Comparison of ENCODE assay signal across 23 cellular contexts in the genomic region with DNA sequence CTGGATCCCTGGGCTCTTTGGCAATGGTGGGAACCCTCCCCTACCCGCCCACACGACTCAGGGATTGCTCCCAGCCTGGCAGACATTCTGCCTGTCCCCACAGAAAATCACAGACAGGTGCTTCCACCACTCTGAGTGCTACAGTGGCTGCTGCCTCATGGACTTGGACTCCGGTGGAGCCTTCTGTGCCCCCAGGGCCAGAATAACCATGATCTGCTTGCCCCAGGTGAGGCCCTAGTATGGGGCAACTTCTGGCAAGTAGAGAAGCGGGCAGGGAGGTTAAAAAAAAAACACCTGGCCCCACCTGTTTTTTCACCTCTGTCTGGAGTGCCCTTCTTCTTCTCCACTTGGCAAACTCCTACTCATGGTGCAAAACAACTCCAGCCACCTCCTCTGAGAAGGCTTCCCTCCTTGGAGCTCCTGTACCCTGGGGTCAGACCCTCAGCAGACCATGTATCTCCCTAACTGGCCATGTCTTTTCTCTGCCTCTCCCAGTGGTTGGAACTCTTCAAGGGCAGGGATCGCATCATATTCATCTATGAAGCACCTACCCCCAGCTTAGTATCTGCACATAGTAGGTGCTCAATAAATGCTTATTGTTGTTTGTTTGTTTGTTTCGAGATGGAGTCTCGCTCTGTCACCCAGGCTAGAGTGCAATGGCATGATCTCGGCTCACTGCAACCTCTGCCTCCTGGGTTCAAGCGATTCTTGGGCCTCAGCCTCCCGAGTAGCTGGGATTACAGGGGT. TPM values are rescaled to one million over a fixed set of nuclear protein-coding genes. Genes with fewer than 3 reads are reported as not detected.
DNase-seq lines count a peak whose midpoint lies in the region; ATAC-seq and FAIRE-seq lines count a peak whose summit lies in the region.
"Had no signal": no experiment of that assay in that cellular context is flagged by ENCODE, and none has a peak within 500 bp of the region (broad histone marks: within the 10 kb centered on the region; RNA-seq: fewer than 3 reads in every experiment).

No MANE protein-coding gene starts in this region.

- peak overlapping the region; percentile 42 for H3K9ac ChIP-seq in NT2/D1 (ENCODE audit: insufficient read length, low read depth)

- H3K27me3 Mint-ChIP-seq in activated naive CD4-positive, alpha-beta T cell treated with anti-CD3 and anti-CD28 coated beads, Interleukin-2, amount 50 U/mL, for 24 hours: peaks cover 15% of the 10 kb centered on the region
- peaks cover 11 to 14% (median 13%) of the 10 kb centered on the region in 3 donors for H3K27me3 Mint-ChIP-seq in immature natural killer cell (ENCODE audit: low read depth in 3 of 3)
- H3K27me3 Mint-ChIP-seq in stimulated activated naive CD8-positive, alpha-beta T cell treated with anti-CD3 and anti-CD28 coated beads, Interleukin-15, amount 100 ng/mL, for 72 hours: peaks cover 69% of the 10 kb centered on the region

- no peak overlapping the region for H3K27ac Mint-ChIP-seq in activated naive CD4-positive, alpha-beta T cell treated with anti-CD3 and anti-CD28 coated beads, Interleukin-2, amount 50 U/mL, for 24 hours
- no peak overlapping the region for H3K27ac Mint-ChIP-seq in immature natural killer cell
- no peak overlapping the region for H3K27ac Mint-ChIP-seq in stimulated activated naive CD8-positive, alpha-beta T cell treated with anti-CD3 and anti-CD28 coated beads, Interleukin-15, amount 100 ng/mL, for 72 hours
- H3K27ac Mint-ChIP-seq: activated T-cell treated with anti-CD3 and anti-CD28 coated beads, Interleukin-2, amount 50 U/mL, for 72 hours had no signal

- FAIRE-seq in frontal cortex (lab: Jason Lieb, UNC): no peak
- FAIRE-seq: colon, keratinocyte had no signal

- no peaks in the 10 kb centered on the region for H3K36me3 Mint-ChIP-seq in activated naive CD4-positive, alpha-beta T cell treated with anti-CD3 and anti-CD28 coated beads, Interleukin-2, amount 50 U/mL, for 24 hours
- no peaks in the 10 kb centered on the region for H3K36me3 Mint-ChIP-seq in immature natural killer cell

- ATAC-seq in stimulated activated naive CD8-positive, alpha-beta T cell treated with anti-CD3 and anti-CD28 coated beads, Interleukin-15, amount 100 ng/mL, for 72 hours: no peak
- no peak for ATAC-seq in GM21576 (IDR thresholded peaks at IDR 0.05; ENCODE audit: unreplicated experiment)

- no peak overlapping the region for H3K4me3 ChIP-seq in NT2/D1 (ENCODE audit: insufficient read length, low read depth)
- H3K4me3 ChIP-seq: uterus had no signal

- no peaks in the 10 kb centered on the region for H3K9me3 Mint-ChIP-seq in activated naive CD4-positive, alpha-beta T cell treated with anti-CD3 and anti-CD28 coated beads, Interleukin-2, amount 50 U/mL, for 24 hours
- H3K9me3 Mint-ChIP-seq in immature natural killer cell: no peaks in the 10 kb centered on the region
- H3K9me3 Mint-ChIP-seq in stimulated activated naive CD8-positive, alpha-beta T cell treated with anti-CD3 and anti-CD28 coated beads, Interleukin-15, amount 100 ng/mL, for 72 hours: no peaks in the 10 kb centered on the region
- H3K9me3 Mint-ChIP-seq: activated T-cell treated with anti-CD3 and anti-CD28 coated beads, Interleukin-2, amount 50 U/mL, for 72 hours had no signal

- H3K36me3 ChIP-seq in NT2/D1 (ENCODE audit: insufficient read depth, insufficient read length, low read length): no peaks in the 10 kb centered on the region
- H3K36me3 ChIP-seq: uterus had no signal

- H3K4me1 Mint-ChIP-seq in activated naive CD4-positive, alpha-beta T cell treated with anti-CD3 and anti-CD28 coated beads, Interleukin-2, amount 50 U/mL, for 24 hours: peaks cover 4% of the 10 kb centered on the region
- peaks cover 0 to 8% of the 10 kb centered on the region in 2 donors for H3K4me1 Mint-ChIP-seq in immature natural killer cell
- H3K4me1 Mint-ChIP-seq in stimulated activated naive CD8-positive, alpha-beta T cell treated with anti-CD3 and anti-CD28 coated beads, Interleukin-15, amount 100 ng/mL, for 72 hours: peaks cover 9% of the 10 kb centered on the region

- H3K9me3 ChIP-seq in NT2/D1 (ENCODE audit: insufficient read depth, low read length): no peaks in the 10 kb centered on the region
- H3K9me3 ChIP-seq: uterus had no signal

- peak overlapping the region; percentile 80 for H3K4me3 Mint-ChIP-seq in activated naive CD4-positive, alpha-beta T cell treated with anti-CD3 and anti-CD28 coated beads, Interleukin-2, amount 50 U/mL, for 24 hours
- peak overlapping the region; percentile 30 to 73 (median 62) for H3K4me3 Mint-ChIP-seq in immature natural killer cell
- H3K4me3 Mint-ChIP-seq in stimulated activated naive CD8-positive, alpha-beta T cell treated with anti-CD3 and anti-CD28 coated beads, Interleukin-15, amount 100 ng/mL, for 72 hours: peak overlapping the region; percentile 13 to 25

- H3K4me1 ChIP-seq in NT2/D1 (ENCODE audit: insufficient read depth, insufficient read length): no peaks in the 10 kb centered on the region

- H3K27me3 ChIP-seq in NT2/D1 (ENCODE audit: insufficient read depth, insufficient read length): peaks cover 3% of the 10 kb centered on the region
- H3K27me3 ChIP-seq: uterus had no signal

- DNase-seq in activated naive CD4-positive, alpha-beta T cell (lab: John Stamatoyannopoulos, UW): no peak
- DNase-seq in NT2/D1 (ENCODE audit: low read depth, low spot score) (no peak), immature natural killer cell (no peak), frontal cortex (ENCODE audit: low spot score in 2 of 2) (no peak), NOMO-1 treated with dmso at 0.1 percent for 144 hours (lab: John Stamatoyannopoulos, UW; ENCODE audit: unreplicated experiment) (no peak)
- no peak for DNase-seq in stimulated activated naive CD8-positive, alpha-beta T cell treated with anti-CD3 and anti-CD28 coated beads, Interleukin-15, amount 100 ng/mL, for 72 hours
- DNase-seq: activated CD4-positive, alpha-beta T cell treated with anti-CD3 and anti-CD28 coated beads for 48 hours; aorta; DMS153; erythroblast; midbrain; NCI-H1092; NCI-H2171 treated with DMSO at 0.1 percent for 48 hours; stimulated activated naive CD4-positive, alpha-beta T cell treated with Interleukin-2 at 50 U/mL for 16 hours; T-helper 9 cell; uterus had no signal

RNA-seq across cellular contexts. Expression of a gene that starts 1.1 kb away (rescaled TPM):
- not detected for polyA plus RNA-seq in immature natural killer cell
- not detected for total RNA-seq in frontal cortex
- total RNA-seq: activated T-cell treated with anti-CD3 and anti-CD28 coated beads, Interleukin-2, amount 50 U/mL, for 72 hours; aorta; glomerular endothelial cell; smooth muscle cell; uterus had no signal
- polyA plus RNA-seq: aorta, keratinocyte had no signal

RNA-seq across cellular contexts. Expression of a gene that starts 3.3 kb away (rescaled TPM):
- not detected for polyA plus RNA-seq in immature natural killer cell
- not detected for total RNA-seq in frontal cortex
- total RNA-seq: activated T-cell treated with anti-CD3 and anti-CD28 coated beads, Interleukin-2, amount 50 U/mL, for 72 hours; aorta; glomerular endothelial cell; smooth muscle cell; uterus had no signal
- polyA plus RNA-seq: aorta, keratinocyte, smooth muscle cell had no signal

RNA-seq across cellular contexts. Expression of a gene that starts 19.6 kb away (rescaled TPM):
- polyA plus RNA-seq in immature natural killer cell: not detected
- total RNA-seq in frontal cortex: not detected
- total RNA-seq: activated T-cell treated with anti-CD3 and anti-CD28 coated beads, Interleukin-2, amount 50 U/mL, for 72 hours; glomerular endothelial cell; smooth muscle cell; uterus had no signal
- polyA plus RNA-seq: keratinocyte, smooth muscle cell had no signal

RNA-seq across cellular contexts. Expression of a gene that starts 27.6 kb away (rescaled TPM):
- polyA plus RNA-seq in immature natural killer cell: not detected
- total RNA-seq in frontal cortex: 0.82 TPM
- total RNA-seq: activated T-cell treated with anti-CD3 and anti-CD28 coated beads, Interleukin-2, amount 50 U/mL, for 72 hours; aorta; glomerular endothelial cell; smooth muscle cell; uterus had no signal
- polyA plus RNA-seq: aorta, keratinocyte, smooth muscle cell had no signal

RNA-seq across cellular contexts. Expression of a gene that starts 40.7 kb away (rescaled TPM):
- polyA plus RNA-seq in immature natural killer cell: under 1 TPM in 1 of 3 donors, not detected in 2; 0.16 TPM
- 0.82 TPM for total RNA-seq in frontal cortex
- total RNA-seq: glomerular endothelial cell had no signal
- polyA plus RNA-seq: smooth muscle cell had no signal

Comparison
In these comparisons a context has a peak if more than half of its experiments do, and no peak if none do; other contexts are left out.
1. H3K4me3 Mint-ChIP-seq: peak in every context shown above with its lines; median percentile 80 in activated naive CD4-positive, alpha-beta T cell treated with anti-CD3 and anti-CD28 coated beads, Interleukin-2, amount 50 U/mL, for 24 hours; 62 in immature natural killer cell; 19 in stimulated activated naive CD8-positive, alpha-beta T cell treated with anti-CD3 and anti-CD28 coated beads, Interleukin-15, amount 100 ng/mL, for 72 hours.